1 cellular context compared by ENCODE assay signal in genomic region chr17:50346313-50347086, GRCh38.
TF ChIP-seq lines count a peak whose summit lies in the region.

No MANE protein-coding gene starts in this region.

TF ChIP-seq in HepG2, 621 proteins besides CTCF, POLR2A, EP300 and RAD21 (continued from another document):
- TF ChIP-seq ZNF318 (CRISPR knock-in tag; IDR thresholded peaks at IDR 0.05) (no peak), ZNF547 (CRISPR knock-in tag; IDR thresholded peaks at IDR 0.05) (0 out of 2 replicates have a peak, but pooled peaks have one; percentile 47), POLR2AphosphoS2 (IDR thresholded peaks at IDR 0.05; ENCODE audit: low read depth, low read length) (peak; percentile 63; the same call in 1 of the 2 replicates), BRF2 (CRISPR knock-in tag; IDR thresholded peaks at IDR 0.05) (no peak), NFKBIZ (CRISPR knock-in tag; IDR thresholded peaks at IDR 0.05) (0 out of 2 replicates have a peak, but pooled peaks have one; percentile 60), ZFX (CRISPR knock-in tag; IDR thresholded peaks at IDR 0.05; ENCODE audit: low read depth) (peak; percentile 80), JDP2 (CRISPR knock-in tag; IDR thresholded peaks at IDR 0.05; ENCODE audit: borderline replicate concordance) (0 out of 2 replicates have a peak, but pooled peaks have one; percentile 2), KLF11 (CRISPR knock-in tag; IDR thresholded peaks at IDR 0.05) (0 out of 2 replicates have a peak, but pooled peaks have one; percentile 55), MLLT10 (CRISPR knock-in tag; IDR thresholded peaks at IDR 0.05) (no peak), SP5 (CRISPR knock-in tag; IDR thresholded peaks at IDR 0.05; ENCODE audit: borderline replicate concordance, low read depth) (peak; percentile 69), TFDP2 (CRISPR knock-in tag; IDR thresholded peaks at IDR 0.05) (peak; percentile 50; the same call in 1 of the 2 replicates), PAX8 (CRISPR knock-in tag; IDR thresholded peaks at IDR 0.05; ENCODE audit: borderline replicate concordance) (0 out of 2 replicates have a peak, but pooled peaks have one; percentile 59), ZMAT3 (CRISPR knock-in tag; conservative IDR thresholded peaks at IDR 0.05) (no peak; the same call in 1 of the 2 replicates), ZFY (CRISPR knock-in tag; IDR thresholded peaks at IDR 0.05) (peak; percentile 80)
